ENCODE assay signal across 1 cellular context in genomic region chr10:71217266-71218045, GRCh38.
TF ChIP-seq lines count a peak whose summit lies in the region.

No MANE protein-coding gene starts in this region.

TF ChIP-seq in GM23338, 12 proteins besides CTCF, POLR2A, EP300 and RAD21 (continued from another document):
- TF ChIP-seq ZNF462 (CRISPR knock-in tag; IDR thresholded peaks at IDR 0.05) (no peak), NANOG (IDR thresholded peaks at IDR 0.05; ENCODE audit: borderline replicate concordance) (no peak)
